ENCODE assay signal across 8 cellular contexts in the genomic region with DNA sequence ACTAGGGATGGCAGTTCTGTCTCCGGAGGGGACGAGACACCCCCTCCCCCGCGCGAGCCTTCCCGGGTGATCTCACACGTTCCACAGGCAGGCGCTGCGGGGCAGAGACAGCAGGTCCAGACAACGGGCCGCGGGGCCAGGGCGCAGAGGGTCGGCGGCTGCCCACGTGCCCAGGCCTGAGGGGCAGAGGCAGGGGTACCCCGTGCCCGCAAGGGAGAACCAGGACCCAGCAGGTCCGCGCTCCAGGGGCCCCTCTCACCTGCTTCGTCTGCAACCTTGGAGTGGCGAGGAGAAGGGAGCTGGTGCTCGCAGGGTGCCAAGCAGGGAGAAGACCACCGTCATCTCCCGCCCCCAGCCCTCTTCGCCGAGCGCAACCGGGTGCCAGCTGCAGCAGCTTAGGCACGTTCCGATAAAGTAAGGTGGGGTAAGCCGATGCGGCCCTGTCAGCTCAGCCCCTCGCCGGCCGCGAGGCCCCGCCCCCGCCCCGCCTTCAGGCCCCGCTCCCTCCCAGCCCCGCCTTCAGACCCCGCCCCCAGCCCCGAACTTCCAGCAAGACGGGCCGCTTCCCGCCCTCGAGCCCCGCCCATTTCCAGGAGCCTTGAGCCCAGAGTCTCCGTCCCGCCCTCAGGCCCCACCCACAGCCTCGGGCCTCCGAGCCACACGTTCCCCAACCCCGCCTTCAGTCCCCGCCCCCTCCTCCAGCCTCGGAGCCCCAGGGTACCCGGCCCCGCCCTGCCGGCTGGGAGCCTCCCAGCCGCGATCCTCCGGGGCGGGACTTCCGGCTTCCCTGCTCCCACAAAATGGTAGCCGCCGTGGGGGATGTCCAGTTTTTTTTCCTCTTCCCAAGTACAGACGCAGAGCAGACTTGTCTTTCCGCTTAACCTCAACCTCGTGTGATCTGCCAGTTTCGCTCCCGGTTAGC.
A peak's percentile ranks its signal among the peaks of the same experiment; 100 is the strongest.
DNase-seq lines count a peak whose midpoint lies in the region; ATAC-seq and TF ChIP-seq lines count a peak whose summit lies in the region.

A gene with protein sequence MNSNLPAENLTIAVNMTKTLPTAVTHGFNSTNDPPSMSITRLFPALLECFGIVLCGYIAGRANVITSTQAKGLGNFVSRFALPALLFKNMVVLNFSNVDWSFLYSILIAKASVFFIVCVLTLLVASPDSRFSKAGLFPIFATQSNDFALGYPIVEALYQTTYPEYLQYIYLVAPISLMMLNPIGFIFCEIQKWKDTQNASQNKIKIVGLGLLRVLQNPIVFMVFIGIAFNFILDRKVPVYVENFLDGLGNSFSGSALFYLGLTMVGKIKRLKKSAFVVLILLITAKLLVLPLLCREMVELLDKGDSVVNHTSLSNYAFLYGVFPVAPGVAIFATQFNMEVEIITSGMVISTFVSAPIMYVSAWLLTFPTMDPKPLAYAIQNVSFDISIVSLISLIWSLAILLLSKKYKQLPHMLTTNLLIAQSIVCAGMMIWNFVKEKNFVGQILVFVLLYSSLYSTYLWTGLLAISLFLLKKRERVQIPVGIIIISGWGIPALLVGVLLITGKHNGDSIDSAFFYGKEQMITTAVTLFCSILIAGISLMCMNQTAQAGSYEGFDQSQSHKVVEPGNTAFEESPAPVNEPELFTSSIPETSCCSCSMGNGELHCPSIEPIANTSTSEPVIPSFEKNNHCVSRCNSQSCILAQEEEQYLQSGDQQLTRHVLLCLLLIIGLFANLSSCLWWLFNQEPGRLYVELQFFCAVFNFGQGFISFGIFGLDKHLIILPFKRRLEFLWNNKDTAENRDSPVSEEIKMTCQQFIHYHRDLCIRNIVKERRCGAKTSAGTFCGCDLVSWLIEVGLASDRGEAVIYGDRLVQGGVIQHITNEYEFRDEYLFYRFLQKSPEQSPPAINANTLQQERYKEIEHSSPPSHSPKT (minus strand): TSS at position 416 of the 922 bp plus-strand sequence. CDS start 5,073 bp downstream, outside the sequence.

- peak within 1 kb of the TSS; percentile 98 for H3K4me2 ChIP-seq in BLaER1

- ATAC-seq in HG03457 (IDR thresholded peaks at IDR 0.05; ENCODE audit: unreplicated experiment), result peak; percentile 71

- no peak for TF ChIP-seq CTCF in coronary artery (IDR thresholded peaks at IDR 0.05)

- H4K20me1 ChIP-seq in BLaER1, result no peaks in the 10 kb centered on the region

- peaks cover 15% of the 10 kb centered on the region for H3K27me3 ChIP-seq in BLaER1

- H3K4me1 ChIP-seq in BLaER1, result peaks cover 42% of the 10 kb centered on the region

- H3K9ac ChIP-seq in BLaER1, result peak within 1 kb of the TSS; percentile 70

- H3K27ac ChIP-seq in BLaER1 (peak within 1 kb of the TSS; percentile 78), coronary artery (peak within 1 kb of the TSS; percentile 67 to 86)

- H3K4me3 ChIP-seq in BLaER1 (peak within 1 kb of the TSS; percentile 87), coronary artery (peak within 1 kb of the TSS; percentile 90)

- H3K36me3 ChIP-seq in BLaER1, result no peaks in the 10 kb centered on the region

- no peaks in the 10 kb centered on the region for H3K9me3 ChIP-seq in BLaER1

- DNase-seq in GM19240 (ENCODE audit: insufficient read length, low spot score) (peak; percentile 66), NCI-H526 (lab: John Stamatoyannopoulos, UW) (peak; percentile 90 to 99), coronary artery (ENCODE audit: low spot score) (peak; percentile 99), left kidney (ENCODE audit: low read depth, low spot score) (peak; percentile 100)
- peak; percentile 99 for DNase-seq in activated CD4-positive, alpha-beta T cell treated with anti-CD3 and anti-CD28 coated beads for 48 hours
- peak; percentile 99 for DNase-seq in stimulated activated CD4-positive, alpha-beta T cell treated with anti-CD3 and anti-CD28 coated beads, Interleukin-1b, Interleukin-23, amount 100 ng/mL, for 48 hours

Comparison
In these comparisons a context has a peak if more than half of its experiments do, and no peak if none do; other contexts are left out.
1. Peak in every context shown above with its lines: DNase-seq, ATAC-seq, H3K4me3 ChIP-seq and H3K27ac ChIP-seq.